In the genomic region with DNA sequence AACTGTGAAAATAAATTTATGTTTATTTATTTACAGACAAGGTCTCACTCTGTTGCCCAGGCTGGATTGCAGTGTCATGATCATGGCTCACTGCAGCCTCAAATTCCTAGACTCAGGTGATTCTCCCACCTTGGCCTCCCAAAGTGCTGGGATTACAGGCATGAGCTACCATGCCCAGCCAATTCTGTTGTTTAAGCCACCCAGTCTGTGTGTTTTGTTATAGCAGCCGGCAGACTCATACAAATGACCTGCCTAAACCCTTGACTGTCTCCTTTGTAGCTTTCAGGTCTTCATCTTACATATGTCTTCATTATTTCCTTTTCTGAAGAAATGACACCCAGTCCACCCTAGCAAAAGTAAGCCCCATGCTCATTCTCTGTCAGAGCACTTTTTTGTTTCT, we compare ENCODE assay signal across 26 cellular contexts.
"Had no signal": no experiment of that assay in that cellular context is flagged by ENCODE, and none has a peak within 500 bp of the region (broad histone marks: within the 10 kb centered on the region; RNA-seq: fewer than 3 reads in every experiment).

No MANE protein-coding gene starts in this region.

- H3K36me3 ChIP-seq: colonic mucosa, esophagus squamous epithelium, gastrocnemius medialis, heart right ventricle, left lung, lower lobe of right lung had no signal

- FAIRE-seq: endometrium, islet of Langerhans, keratinocyte had no signal

- H3K27me3 Mint-ChIP-seq: effector memory CD8-positive, alpha-beta T cell had no signal

- DNase-seq: colonic mucosa; cortex of kidney; effector CD8-positive, alpha-beta T cell; effector memory CD8-positive, alpha-beta T cell; endodermal cell; erythroblast; esophagus squamous epithelium; foreskin fibroblast; foreskin melanocyte; gastrocnemius medialis; glutamatergic neuron; head of caudate nucleus; heart right ventricle; hippocampal formation; kidney glomerular epithelial cell; left ventricle myocardium superior; lower lobe of right lung; mesenchymal stem cell had no signal

- H3K36me3 Mint-ChIP-seq: mesothelial cell of epicardium had no signal

- H3K4me1 ChIP-seq: colonic mucosa, esophagus squamous epithelium, gastrocnemius medialis, heart right ventricle, left lung, lower lobe of right lung had no signal

- ATAC-seq: effector memory CD8-positive, alpha-beta T cell; esophagus mucosa; gastrocnemius medialis; heart right ventricle; left lung; left ventricle myocardium superior; lower lobe of right lung had no signal

- H3K4me3 Mint-ChIP-seq: dendritic cell treated with granulocyte-macrophage colony-stimulating factor and Interleukin-4, amounts not matched to agents 40 ng/mL and 50 ng/mL, for 4 days; effector memory CD8-positive, alpha-beta T cell; endodermal cell; mesothelial cell of epicardium had no signal

- H3K9me3 Mint-ChIP-seq: dendritic cell treated with granulocyte-macrophage colony-stimulating factor and Interleukin-4, amounts not matched to agents 40 ng/mL and 50 ng/mL, for 4 days; effector memory CD8-positive, alpha-beta T cell; endodermal cell; mesothelial cell of epicardium had no signal

- H3K27ac ChIP-seq: colonic mucosa, epithelial cell of prostate, esophagus squamous epithelium, gastrocnemius medialis, heart right ventricle, left lung, lower lobe of right lung had no signal

- H3K27ac Mint-ChIP-seq: dendritic cell treated with granulocyte-macrophage colony-stimulating factor and Interleukin-4, amounts not matched to agents 40 ng/mL and 50 ng/mL, for 4 days; effector memory CD8-positive, alpha-beta T cell; endodermal cell; mesothelial cell of epicardium had no signal

- H3K4me3 ChIP-seq: colonic mucosa, esophagus squamous epithelium, gastrocnemius medialis, heart right ventricle, left lung, lower lobe of right lung had no signal

- H3K4me1 Mint-ChIP-seq: endodermal cell, mesothelial cell of epicardium had no signal

- H3K9me3 ChIP-seq: colonic mucosa, esophagus squamous epithelium, gastrocnemius medialis, heart right ventricle, left lung, lower lobe of right lung had no signal
